8 cellular contexts compared by ENCODE assay signal in the genomic region with DNA sequence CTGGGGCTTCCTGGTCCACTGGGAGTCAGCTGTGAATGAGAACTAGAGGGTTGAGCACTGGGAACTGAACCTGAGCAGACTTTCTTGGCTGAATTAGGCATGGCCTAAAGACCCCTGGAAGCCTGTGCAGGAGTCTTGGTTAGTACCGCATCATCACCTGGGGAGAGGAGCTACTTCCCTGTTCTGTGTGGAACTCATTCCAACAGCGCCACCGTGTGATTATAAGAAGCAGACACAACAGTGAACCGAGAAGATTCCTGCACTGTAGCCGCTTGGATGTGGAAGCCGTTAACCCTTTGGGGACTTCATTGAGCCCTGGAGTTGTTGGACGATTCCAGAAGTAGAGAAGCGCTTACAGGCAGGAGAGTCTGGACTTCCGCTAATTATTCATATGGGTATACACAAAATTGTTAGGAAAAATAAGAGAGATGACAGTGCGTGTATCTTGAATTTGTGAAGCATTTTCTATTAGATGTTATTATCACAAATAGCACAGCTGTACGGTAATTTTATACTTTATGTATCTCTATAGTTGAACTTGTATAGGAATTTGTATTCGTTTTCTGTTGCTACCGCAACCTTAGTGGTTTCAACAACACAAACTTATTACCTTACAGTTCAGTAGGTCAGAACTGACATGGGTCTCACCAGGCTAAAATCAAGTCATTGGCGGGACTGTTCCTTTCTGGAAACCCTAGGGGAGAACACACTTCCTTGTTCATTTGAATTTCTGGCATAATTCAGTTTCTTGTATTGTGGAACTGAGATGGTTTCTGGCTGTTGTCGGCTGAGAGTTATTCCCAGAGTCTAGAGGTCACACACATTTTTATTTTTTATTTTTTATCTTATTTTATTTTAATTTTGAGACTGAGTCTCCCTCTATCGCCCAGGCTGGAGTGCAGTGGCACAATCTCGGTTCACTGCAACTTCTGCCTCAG.
DNase-seq lines count a peak whose midpoint lies in the region; ATAC-seq and TF ChIP-seq lines count a peak whose summit lies in the region.

No MANE protein-coding gene starts in this region.

- intact Hi-C loops in ovary (cut with DNase I): loop anchor here in 2 of 4 donors (10.0 kb wide), 2 partner anchors 109 to 359 kb away; a partner anchor contains a TSS

- H3K4me1 ChIP-seq in gastroesophageal sphincter (peaks cover 0 to 10% (median 0%) of the 10 kb centered on the region in 3 donors), ovary (ENCODE audit: insufficient read depth) (no peaks in the 10 kb centered on the region)

- no peaks in the 10 kb centered on the region for H3K36me3 ChIP-seq in H7 (replicated peaks; ENCODE audit: control insufficient read depth, insufficient read depth, low read length)
- no peaks in the 10 kb centered on the region for H3K36me3 ChIP-seq in gastroesophageal sphincter
- no peaks in the 10 kb centered on the region for H3K36me3 ChIP-seq in ovary

- H3K27me3 ChIP-seq in H7 (ENCODE audit: control insufficient read depth, insufficient read depth, low read length): no peaks in the 10 kb centered on the region
- no peaks in the 10 kb centered on the region for H3K27me3 ChIP-seq in gastroesophageal sphincter
- no peaks in the 10 kb centered on the region for H3K27me3 ChIP-seq in ovary

- peak; percentile 92 for ATAC-seq in gastroesophageal sphincter

- TF ChIP-seq EP300 in gastroesophageal sphincter (IDR thresholded peaks at IDR 0.05) (no peak), ovary (IDR thresholded peaks at IDR 0.05) (no peak)

- no peak overlapping the region for H3K27ac ChIP-seq in gastroesophageal sphincter
- no peak overlapping the region for H3K27ac ChIP-seq in ovary

- peak; percentile 78 for TF ChIP-seq CTCF in LNCAP (IDR thresholded peaks at IDR 0.05)
- peak; percentile 59 to 87 (median 80) for TF ChIP-seq CTCF in gastroesophageal sphincter (IDR thresholded peaks at IDR 0.05)
- peak; percentile 43 to 59 (median 52) for TF ChIP-seq CTCF in ovary (IDR thresholded peaks at IDR 0.05)

- no peak overlapping the region for H3K4me3 ChIP-seq in H7 (ENCODE audit: insufficient read depth, low read depth, low read length)
- H3K4me3 ChIP-seq in gastroesophageal sphincter: no peak overlapping the region
- H3K4me3 ChIP-seq in ovary: no peak overlapping the region

- TF ChIP-seq POLR2A in gastroesophageal sphincter (IDR thresholded peaks at IDR 0.05) (no peak), ovary (IDR thresholded peaks at IDR 0.05) (no peak)

- DNase-seq in GM03348 (ENCODE audit: low spot score) (peak; percentile 39), H7 (peak; percentile 11), SHP77 (lab: John Stamatoyannopoulos, UW) (peak; percentile 51 to 56), ovary (peak; percentile 42 to 63 (median 47)), ureter (ENCODE audit: low spot score) (peak; percentile 66)
- DNase-seq in activated T-helper 9 cell treated with anti-CD3 and anti-CD28 coated beads, Interleukin-2, amount 50 U/mL, for 16 hours (ENCODE audit: low read depth): peak; percentile 17

- WGBS in gastroesophageal sphincter (ENCODE audit: low coverage in 1 of 2), 2 donors: 29 to 51% methylated on average over 6 to 15 of the region's 17 CpGs
- 13 to 23% (median 13%) methylated on average over 17 of the region's 17 CpGs for WGBS in ovary, 3 donors

- H3K9me3 ChIP-seq in gastroesophageal sphincter: no peaks in the 10 kb centered on the region
- no peaks in the 10 kb centered on the region for H3K9me3 ChIP-seq in ovary

Comparison
In these comparisons a context has a peak if more than half of its experiments do, and no peak if none do; other contexts are left out.
1. DNase-seq: peak in every context shown above with its lines; median percentile 66 in ureter; 54 in SHP77; 47 in ovary; 39 in GM03348; 17 in activated T-helper 9 cell treated with anti-CD3 and anti-CD28 coated beads, Interleukin-2, amount 50 U/mL, for 16 hours; 11 in H7.